In genomic region chrX:139692506-139692849, GRCh38 we compare ENCODE assay signal across 8 cellular contexts. TPM values are rescaled to one million over a fixed set of nuclear protein-coding genes. Genes with fewer than 3 reads are reported as not detected.
DNase-seq lines count a peak whose midpoint lies in the region; ATAC-seq and TF ChIP-seq lines count a peak whose summit lies in the region.
"Had no signal": no experiment of that assay in that cellular context is flagged by ENCODE, and none has a peak within 500 bp of the region (broad histone marks: within the 10 kb centered on the region; RNA-seq: fewer than 3 reads in every experiment).

No MANE protein-coding gene starts in this region.

- H3K36me3 Mint-ChIP-seq in brain, result no peaks in the 10 kb centered on the region
- H3K36me3 Mint-ChIP-seq in activated CD8-positive, alpha-beta T cell treated with anti-CD3 and anti-CD28 coated beads, Interleukin-2, amount 10 ng/mL, durations not matched to agents 7 days and 5 days (ENCODE audit: low read depth), result no peaks in the 10 kb centered on the region

- no peaks in the 10 kb centered on the region for H3K27me3 ChIP-seq in thoracic aorta (replicated peaks; ENCODE audit: insufficient read depth)

- H3K4me1 Mint-ChIP-seq in brain, result peaks cover 4% of the 10 kb centered on the region
- H3K4me1 Mint-ChIP-seq in activated CD8-positive, alpha-beta T cell treated with anti-CD3 and anti-CD28 coated beads, Interleukin-2, amount 10 ng/mL, durations not matched to agents 7 days and 5 days (ENCODE audit: low read depth), result peaks cover 2% of the 10 kb centered on the region

- peaks cover 16% of the 10 kb centered on the region for H3K27me3 Mint-ChIP-seq in brain
- H3K27me3 Mint-ChIP-seq in activated CD8-positive, alpha-beta T cell treated with anti-CD3 and anti-CD28 coated beads, Interleukin-2, amount 10 ng/mL, durations not matched to agents 7 days and 5 days (ENCODE audit: low read depth), result peaks cover 16% of the 10 kb centered on the region

- POLR2A ChIA-PET in activated CD8-positive, alpha-beta T cell treated with anti-CD3 and anti-CD28 coated beads, Interleukin-2, amount 10 ng/mL, durations not matched to agents 7 days and 5 days (lab: Charles Lee), result no interaction called here

- DNase-seq in left kidney (ENCODE audit: low read depth, low spot score), result peak; percentile 39
- no peak for DNase-seq in thoracic aorta (ENCODE audit: low spot score)
- DNase-seq in activated CD8-positive, alpha-beta T cell treated with anti-CD3 and anti-CD28 coated beads, Interleukin-2, amount 10 ng/mL, durations not matched to agents 7 days and 5 days, result no peak
- no peak for DNase-seq in activated gamma-delta T cell treated with Interleukin-2 at 50 U/mL for 16 hours
- DNase-seq: NCI-H1092 had no signal

- no peak overlapping the region for H3K27ac Mint-ChIP-seq in brain
- no peak overlapping the region for H3K27ac Mint-ChIP-seq in activated CD8-positive, alpha-beta T cell treated with anti-CD3 and anti-CD28 coated beads, Interleukin-2, amount 10 ng/mL, durations not matched to agents 7 days and 5 days

- no peaks in the 10 kb centered on the region for H3K4me1 ChIP-seq in thoracic aorta (ENCODE audit: control insufficient read depth in 1 of 2, low read depth in 2 of 2)

- H3K9me3 ChIP-seq in thoracic aorta, result no peaks in the 10 kb centered on the region

- peak overlapping the region; percentile 69 for H3K4me3 ChIP-seq in thoracic aorta

- H3K27ac ChIP-seq in thoracic aorta, result no peak overlapping the region

- TF ChIP-seq CTCF in brain (conservative IDR thresholded peaks at IDR 0.05) (no peak), thoracic aorta (IDR thresholded peaks at IDR 0.05) (no peak)

- ATAC-seq in HG02642 (IDR thresholded peaks at IDR 0.05; ENCODE audit: poor library complexity, unreplicated experiment), result peak; percentile 51
- no peak for ATAC-seq in thoracic aorta (ENCODE audit: insufficient number of reproducible peaks, low FRiP score, low read depth)
- no peak for ATAC-seq in activated CD8-positive, alpha-beta T cell treated with anti-CD3 and anti-CD28 coated beads, Interleukin-2, amount 10 ng/mL, durations not matched to agents 7 days and 5 days
- ATAC-seq in HG02884 (IDR thresholded peaks at IDR 0.05; ENCODE audit: unreplicated experiment), result no peak

- H3K9me3 Mint-ChIP-seq in brain, result no peaks in the 10 kb centered on the region
- no peaks in the 10 kb centered on the region for H3K9me3 Mint-ChIP-seq in activated CD8-positive, alpha-beta T cell treated with anti-CD3 and anti-CD28 coated beads, Interleukin-2, amount 10 ng/mL, durations not matched to agents 7 days and 5 days (ENCODE audit: insufficient read depth)

- CTCF ChIA-PET in activated CD8-positive, alpha-beta T cell treated with anti-CD3 and anti-CD28 coated beads, Interleukin-2, amount 10 ng/mL, durations not matched to agents 7 days and 5 days (lab: Charles Lee), result no interaction called here

- H3K4me3 Mint-ChIP-seq in brain, result peak overlapping the region in 4 of 5 experiments; percentile 15 to 41 (median 22)
- no peak overlapping the region for H3K4me3 Mint-ChIP-seq in activated CD8-positive, alpha-beta T cell treated with anti-CD3 and anti-CD28 coated beads, Interleukin-2, amount 10 ng/mL, durations not matched to agents 7 days and 5 days

- no peaks in the 10 kb centered on the region for H3K36me3 ChIP-seq in thoracic aorta

RNA-seq across cellular contexts. Expression of gene MCF2, which starts 15.5 kb away (rescaled TPM):
- 0.54 TPM for polyA plus RNA-seq in brain (ENCODE audit: insufficient read depth, low read depth, low replicate concordance)
- 1 to 10 TPM; 2.2 to 3.8 TPM for total RNA-seq in thoracic aorta
- under 1 TPM; 0.32 to 0.55 TPM for total RNA-seq in activated CD8-positive, alpha-beta T cell treated with anti-CD3 and anti-CD28 coated beads, Interleukin-2, amount 10 ng/mL, durations not matched to agents 7 days and 5 days
